Comparison of ENCODE assay signal across 11 cellular contexts in the genomic region with DNA sequence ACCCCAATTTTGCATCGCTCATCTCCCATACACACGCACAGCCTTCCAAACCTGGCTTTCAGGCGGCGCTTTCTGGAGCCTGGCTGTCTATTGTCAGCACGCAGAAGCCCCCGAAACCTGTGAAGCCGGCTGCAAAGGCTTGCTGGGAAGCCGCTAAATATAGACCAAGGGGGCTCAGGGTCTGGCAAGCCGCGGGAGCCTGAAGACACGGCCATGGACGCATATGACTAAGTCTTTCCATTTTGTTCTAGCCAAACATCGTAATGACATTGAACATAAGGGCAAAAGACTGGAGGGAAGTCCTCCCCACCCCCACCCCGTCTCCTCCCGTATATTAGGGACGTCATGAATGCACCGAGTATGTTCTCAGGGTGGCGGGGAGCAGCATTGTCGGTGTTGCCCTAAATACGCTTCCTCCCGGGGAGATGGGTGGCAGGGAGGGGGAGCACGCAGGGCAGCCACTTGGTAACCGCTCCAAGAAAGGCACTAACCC. TPM values are rescaled to one million over a fixed set of nuclear protein-coding genes. Genes with fewer than 3 reads are reported as not detected.
DNase-seq lines count a peak whose midpoint lies in the region.
"Had no signal": no experiment of that assay in that cellular context is flagged by ENCODE, and none has a peak within 500 bp of the region (broad histone marks: within the 10 kb centered on the region; RNA-seq: fewer than 3 reads in every experiment).

No MANE protein-coding gene starts in this region.

- H3K27ac ChIP-seq in substantia nigra (ENCODE audit: low read depth, low read length, poor library complexity, severe bottlenecking): peak overlapping the region; percentile 68

- DNase-seq in NCI-H82 (lab: John Stamatoyannopoulos, UW) (peak; percentile 12), NCI-H82 treated with DMSO at 0.1 percent for 48 hours (lab: John Stamatoyannopoulos, UW; ENCODE audit: unreplicated experiment) (no peak), astrocyte of the hippocampus (ENCODE audit: low read depth, low spot score) (peak; percentile 70), inferior parietal cortex (ENCODE audit: extremely low spot score) (peak; percentile 32), substantia nigra (lab: John Stamatoyannopoulos, UW) (peak in 8 of 49 donors; percentile 15 to 67 (median 49)), HuH-7 (ENCODE audit: low spot score) (no peak), mucosa of gallbladder (ENCODE audit: low spot score) (no peak), NCI-H345 treated with DMSO at 0.1 percent for 48 hours (lab: John Stamatoyannopoulos, UW; ENCODE audit: unreplicated experiment) (no peak)
- DNase-seq: ACHN; stimulated activated CD4-positive, alpha-beta T cell treated with anti-CD3 and anti-CD28 coated beads, Interleukin-2, amount 100 ng/mL, for 48 hours had no signal

RNA-seq across cellular contexts. Expression of gene CTNND2, which starts 1.1 kb away (rescaled TPM):
- 131 TPM for total RNA-seq in mucosa of gallbladder
- total RNA-seq: activated naive CD8-positive, alpha-beta T cell treated with anti-CD3 and anti-CD28 coated beads for 36 hours had no signal

Comparison
In these comparisons a context has a peak if more than half of its experiments do, and no peak if none do; other contexts are left out.
1. DNase-seq: peak in NCI-H82 (single experiment), astrocyte of the hippocampus (single experiment) and inferior parietal cortex (single experiment); none in NCI-H82 treated with DMSO at 0.1 percent for 48 hours (single experiment), HuH-7 (single experiment), mucosa of gallbladder (single experiment) and NCI-H345 treated with DMSO at 0.1 percent for 48 hours (single experiment).